Comparison of ENCODE assay signal across 9 cellular contexts in genomic region chr4:1356181-1356998, GRCh38. TPM values are rescaled to one million over a fixed set of nuclear protein-coding genes. Genes with fewer than 3 reads are reported as not detected.
DNase-seq lines count a peak whose midpoint lies in the region; ATAC-seq and TF ChIP-seq lines count a peak whose summit lies in the region.
"Had no signal": no experiment of that assay in that cellular context is flagged by ENCODE, and none has a peak within 500 bp of the region (broad histone marks: within the 10 kb centered on the region; RNA-seq: fewer than 3 reads in every experiment).

No MANE protein-coding gene starts in this region.

- H3K4me3 Mint-ChIP-seq in naive thymus-derived CD4-positive, alpha-beta T cell: no peak overlapping the region
- no peak overlapping the region for H3K4me3 Mint-ChIP-seq in type B pancreatic cell

- CTCF ChIA-PET in naive thymus-derived CD4-positive, alpha-beta T cell (lab: Charles Lee): interaction anchor here (0.7 to 4.6 kb wide), 3 partner anchors 249 to 273 kb away, joined by 3 to 24 read pairs (median 13); no protein-coding TSS in a partner anchor

- peaks cover 0 to 11% (median 0%) of the 10 kb centered on the region in 5 donors for H3K36me3 Mint-ChIP-seq in naive thymus-derived CD4-positive, alpha-beta T cell
- no peaks in the 10 kb centered on the region for H3K36me3 Mint-ChIP-seq in type B pancreatic cell

- H3K4me2 ChIP-seq in Karpas-422 (ENCODE audit: low read depth, low read length, poor library complexity, severe bottlenecking): no peak overlapping the region
- H3K4me2 ChIP-seq: BLaER1 had no signal

- no peaks in the 10 kb centered on the region for H3K27me3 ChIP-seq in Karpas-422 (ENCODE audit: low read length)
- H3K27me3 ChIP-seq in naive thymus-derived CD4-positive, alpha-beta T cell (ENCODE audit: control insufficient read depth in 2 of 2, insufficient read depth in 2 of 2, low read length in 2 of 2): no peaks in the 10 kb centered on the region
- H3K27me3 ChIP-seq: BLaER1 had no signal

- DNase-seq in DMS79 treated with DMSO at 0.1 percent for 48 hours (lab: John Stamatoyannopoulos, UW) (peak; percentile 1), DMS79 (lab: John Stamatoyannopoulos, UW) (no peak), Karpas-422 (peak; percentile 76), epidermal melanocyte (ENCODE audit: insufficient read length, low spot score) (peak; percentile 66), type B pancreatic cell (ENCODE audit: extremely low spot score, unreplicated experiment) (no peak)
- DNase-seq in activated CD4-positive, alpha-beta T cell treated with anti-CD3 and anti-CD28 coated beads, Interleukin-2, amount 50 U/mL, for 1 hour: peak; percentile 52
- DNase-seq in naive thymus-derived CD4-positive, alpha-beta T cell: peak in 7 of 9 donors; percentile 22 to 48 (median 41)

- H3K4me1 Mint-ChIP-seq in naive thymus-derived CD4-positive, alpha-beta T cell: peaks cover 4 to 11% (median 7%) of the 10 kb centered on the region in 7 donors
- H3K4me1 Mint-ChIP-seq in type B pancreatic cell (ENCODE audit: unreplicated experiment): peaks cover 8% of the 10 kb centered on the region

- ATAC-seq in naive thymus-derived CD4-positive, alpha-beta T cell: peak; percentile 43
- ATAC-seq in HG02938 (IDR thresholded peaks at IDR 0.05; ENCODE audit: unreplicated experiment): no peak

- no peaks in the 10 kb centered on the region for H3K79me2 ChIP-seq in Karpas-422 (ENCODE audit: low read length)

- peak; percentile 91 for TF ChIP-seq CTCF in type B pancreatic cell (conservative IDR thresholded peaks at IDR 0.05)

- no peaks in the 10 kb centered on the region for H3K27me3 Mint-ChIP-seq in naive thymus-derived CD4-positive, alpha-beta T cell
- no peaks in the 10 kb centered on the region for H3K27me3 Mint-ChIP-seq in type B pancreatic cell

- H3K4me3 ChIP-seq in Karpas-422 (ENCODE audit: low read length): no peak overlapping the region
- H3K4me3 ChIP-seq in naive thymus-derived CD4-positive, alpha-beta T cell (ENCODE audit: low read length): no peak overlapping the region
- H3K4me3 ChIP-seq: BLaER1 had no signal

- POLR2A ChIA-PET in naive thymus-derived CD4-positive, alpha-beta T cell (lab: Charles Lee): interaction anchor here (1.1 kb wide), 1 partner anchor 67 kb away, joined by 3 read pairs; the partner anchor contains the start of gene MAEA

- intact Hi-C loops in naive thymus-derived CD4-positive, alpha-beta T cell (cut with micrococcal nuclease): loop anchor here (1.0 to 10.0 kb wide), 3 partner anchors 249 to 1112 kb away; no protein-coding TSS in a partner anchor

- no peaks in the 10 kb centered on the region for H3K9me3 Mint-ChIP-seq in naive thymus-derived CD4-positive, alpha-beta T cell
- H3K9me3 Mint-ChIP-seq in type B pancreatic cell: no peaks in the 10 kb centered on the region

- no peaks in the 10 kb centered on the region for H4K20me1 ChIP-seq in Karpas-422 (ENCODE audit: insufficient read depth, low read depth, low read length)

- H3K27ac Mint-ChIP-seq in naive thymus-derived CD4-positive, alpha-beta T cell: no peak overlapping the region
- H3K27ac Mint-ChIP-seq in type B pancreatic cell: peak overlapping the region; percentile 46

- no peaks in the 10 kb centered on the region for H3K9me2 ChIP-seq in Karpas-422 (replicated peaks; ENCODE audit: insufficient read depth, low read length)

- H3K4me1 ChIP-seq in Karpas-422 (ENCODE audit: low read length): peaks cover 3% of the 10 kb centered on the region
- peaks cover 0 to 10% of the 10 kb centered on the region in 2 donors for H3K4me1 ChIP-seq in naive thymus-derived CD4-positive, alpha-beta T cell (ENCODE audit: control insufficient read depth in 2 of 2, insufficient read depth in 2 of 2, low read length in 2 of 2)

- no peak overlapping the region for H3K9ac ChIP-seq in Karpas-422 (ENCODE audit: low read length)
- H3K9ac ChIP-seq: BLaER1 had no signal

- H3K36me3 ChIP-seq in Karpas-422 (ENCODE audit: insufficient read depth, low read length): no peaks in the 10 kb centered on the region
- H3K36me3 ChIP-seq in naive thymus-derived CD4-positive, alpha-beta T cell (ENCODE audit: control insufficient read depth in 2 of 3, insufficient read depth in 3 of 3, low read length in 3 of 3): peaks cover 0 to 77% (median 3%) of the 10 kb centered on the region in 3 experiments

- H2AFZ ChIP-seq in Karpas-422 (ENCODE audit: low read length): no peak overlapping the region

- no peak overlapping the region for H3K27ac ChIP-seq in Karpas-422 (ENCODE audit: low read length)
- no peak overlapping the region for H3K27ac ChIP-seq in naive thymus-derived CD4-positive, alpha-beta T cell (ENCODE audit: low read depth, low read length)

- no peaks in the 10 kb centered on the region for H3K9me3 ChIP-seq in Karpas-422 (ENCODE audit: low read length)
- no peaks in the 10 kb centered on the region for H3K9me3 ChIP-seq in naive thymus-derived CD4-positive, alpha-beta T cell (ENCODE audit: control insufficient read depth in 2 of 3, low read length in 3 of 3)
- H3K9me3 ChIP-seq: BLaER1 had no signal

RNA-seq across cellular contexts. Expression of gene UVSSA, which starts 9.4 kb away (rescaled TPM):
- total RNA-seq in Karpas-422 (2014; rRNA removed; shearing (Covaris generic); ENCODE audit: low replicate concordance): 12.4 and 16.2 TPM in 2 replicates
- 10 to 100 TPM; 29.5 to 44.1 (median 39.7) TPM for total RNA-seq in naive thymus-derived CD4-positive, alpha-beta T cell
- polyA plus RNA-seq in naive thymus-derived CD4-positive, alpha-beta T cell: 1 to 10 TPM; 3.2 to 9.1 TPM
- 30.5 and 32.4 TPM in 2 replicates for total RNA-seq in type B pancreatic cell (ENCODE audit: low replicate concordance)

RNA-seq across cellular contexts. Expression of gene NKX1-1, which starts 49.9 kb away (rescaled TPM):
- not detected in 2 replicates for total RNA-seq in Karpas-422 (2014; rRNA removed; shearing (Covaris generic); ENCODE audit: low replicate concordance)
- not detected for total RNA-seq in naive thymus-derived CD4-positive, alpha-beta T cell
- not detected for polyA plus RNA-seq in naive thymus-derived CD4-positive, alpha-beta T cell
- total RNA-seq in type B pancreatic cell (ENCODE audit: low replicate concordance): not detected in 2 replicates

Comparison
In these comparisons a context has a peak if more than half of its experiments do, and no peak if none do; other contexts are left out.
1. DNase-seq: peak in DMS79 treated with DMSO at 0.1 percent for 48 hours (single experiment), Karpas-422 (single experiment), activated CD4-positive, alpha-beta T cell treated with anti-CD3 and anti-CD28 coated beads, Interleukin-2, amount 50 U/mL, for 1 hour (single experiment), epidermal melanocyte (single experiment) and naive thymus-derived CD4-positive, alpha-beta T cell (7 of 9); none in DMS79 (single experiment) and type B pancreatic cell (single experiment).